1 cellular context compared by ENCODE assay signal in genomic region chr5:80165430-80165829, GRCh38.
TF ChIP-seq lines count a peak whose summit lies in the region.

No MANE protein-coding gene starts in this region.

TF ChIP-seq in WTC11, 78 proteins besides CTCF, POLR2A, EP300 and RAD21 (continued from another document):
- no peak for TF ChIP-seq RELA (CRISPR knock-in tag; IDR thresholded peaks at IDR 0.05; ENCODE audit: borderline replicate concordance)
- TF ChIP-seq STAT6 (CRISPR knock-in tag; conservative IDR thresholded peaks at IDR 0.05; ENCODE audit: low read depth), result no peak
- no peak for TF ChIP-seq ZNF263 (CRISPR knock-in tag; IDR thresholded peaks at IDR 0.05; ENCODE audit: low read depth)
- TF ChIP-seq, protein P1, sequence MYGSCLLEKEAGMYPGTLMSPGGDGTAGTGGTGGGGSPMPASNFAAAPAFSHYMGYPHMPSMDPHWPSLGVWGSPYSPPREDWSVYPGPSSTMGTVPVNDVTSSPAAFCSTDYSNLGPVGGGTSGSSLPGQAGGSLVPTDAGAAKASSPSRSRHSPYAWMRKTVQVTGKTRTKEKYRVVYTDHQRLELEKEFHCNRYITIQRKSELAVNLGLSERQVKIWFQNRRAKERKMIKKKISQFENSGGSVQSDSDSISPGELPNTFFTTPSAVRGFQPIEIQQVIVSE (CRISPR knock-in tag; IDR thresholded peaks at IDR 0.05; ENCODE audit: borderline replicate concordance), result no peak
- TF ChIP-seq JUN (CRISPR knock-in tag; IDR thresholded peaks at IDR 0.05), result no peak
- TF ChIP-seq, protein P2, sequence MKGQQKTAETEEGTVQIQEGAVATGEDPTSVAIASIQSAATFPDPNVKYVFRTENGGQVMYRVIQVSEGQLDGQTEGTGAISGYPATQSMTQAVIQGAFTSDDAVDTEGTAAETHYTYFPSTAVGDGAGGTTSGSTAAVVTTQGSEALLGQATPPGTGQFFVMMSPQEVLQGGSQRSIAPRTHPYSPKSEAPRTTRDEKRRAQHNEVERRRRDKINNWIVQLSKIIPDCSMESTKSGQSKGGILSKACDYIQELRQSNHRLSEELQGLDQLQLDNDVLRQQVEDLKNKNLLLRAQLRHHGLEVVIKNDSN (CRISPR knock-in tag; IDR thresholded peaks at IDR 0.05), result no peak
- no peak for TF ChIP-seq ZNF317 (CRISPR knock-in tag; IDR thresholded peaks at IDR 0.05; ENCODE audit: borderline replicate concordance, low read depth)
- no peak for TF ChIP-seq ZMAT4 (CRISPR knock-in tag; IDR thresholded peaks at IDR 0.05)
- TF ChIP-seq SMAD4 (CRISPR knock-in tag; IDR thresholded peaks at IDR 0.05), result no peak
